ENCODE assay signal across 36 cellular contexts in the genomic region with DNA sequence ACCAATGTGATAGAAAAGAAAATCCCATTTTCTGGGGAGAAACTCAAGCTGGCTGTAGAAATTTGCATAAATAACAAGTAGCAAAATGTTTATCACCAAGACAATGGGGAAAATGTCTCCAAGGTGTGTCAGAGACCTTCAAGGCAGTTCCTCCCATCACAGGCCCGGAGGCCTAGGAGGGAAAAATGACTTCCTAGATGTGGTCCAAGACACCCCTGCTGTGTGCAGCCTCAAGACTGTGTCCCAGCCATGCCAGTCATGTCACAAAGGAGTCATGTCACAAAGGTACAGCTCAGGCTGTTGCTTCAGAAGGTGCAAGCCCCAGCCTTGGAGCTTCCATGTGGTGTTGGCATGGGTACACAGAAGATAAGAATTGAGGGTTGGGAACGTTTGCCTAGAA. TPM values are rescaled to one million over a fixed set of nuclear protein-coding genes. Genes with fewer than 3 reads are reported as not detected.
"Had no signal": no experiment of that assay in that cellular context is flagged by ENCODE, and none has a peak within 500 bp of the region (broad histone marks: within the 10 kb centered on the region; RNA-seq: fewer than 3 reads in every experiment).

No MANE protein-coding gene starts in this region.

- H3K36me3 ChIP-seq: adrenal gland, ascending aorta, brain microvascular endothelial cell, breast epithelium, cardiac muscle cell had no signal

- H3K4me1 ChIP-seq: adrenal gland, ascending aorta, body of pancreas, breast epithelium had no signal

- FAIRE-seq: astrocyte, bronchial epithelial cell had no signal

- H3K27me3 ChIP-seq: adrenal gland, ascending aorta, body of pancreas, brain microvascular endothelial cell, breast epithelium had no signal

- H3K9me3 ChIP-seq: adrenal gland, ascending aorta, body of pancreas had no signal

- ATAC-seq: activated naive CD4-positive, alpha-beta T cell treated with anti-CD3 and anti-CD28 coated beads, Interleukin-2, amount 50 U/mL, for 72 hours; activated naive CD8-positive, alpha-beta T cell treated with anti-CD3 and anti-CD28 coated beads, Interleukin-2, amount 50 U/mL, for 24 hours; activated T-cell treated with anti-CD3 and anti-CD28 coated beads, Interleukin-2, amount 50 U/mL, for 4 hours; activated T-cell treated with anti-CD3 and anti-CD28 coated beads, Interleukin-2, amount 50 U/mL, for 72 hours; activated T-helper 17 cell treated with anti-CD3 and anti-CD28 coated beads, Interleukin-2, amount 50 U/mL, for 72 hours; body of pancreas had no signal

- H3K4me3 ChIP-seq: adrenal gland, ascending aorta, body of pancreas, breast epithelium, cardiac muscle cell had no signal

- DNase-seq: activated effector memory CD4-positive, alpha-beta T cell treated with anti-CD3 and anti-CD28 coated beads, Interleukin-2, amount 50 U/mL, for 16 hours; activated effector memory CD4-positive, alpha-beta T cell treated with Interleukin-2 at 50 U/mL for 16 hours; activated gamma-delta T cell; activated gamma-delta T cell treated with Interleukin-2 at 50 U/mL for 16 hours; activated naive CD4-positive, alpha-beta T cell; activated naive CD4-positive, alpha-beta T cell treated with anti-CD3 and anti-CD28 coated beads for 36 hours; activated naive CD4-positive, alpha-beta T cell treated with anti-CD3 and anti-CD28 coated beads, Interleukin-2, amount 10 ng/mL, durations not matched to agents 7 days and 5 days; activated naive CD4-positive, alpha-beta T cell treated with anti-CD3 and anti-CD28 coated beads, Interleukin-2, amount 50 U/mL, for 16 hours; activated naive CD4-positive, alpha-beta T cell treated with Interleukin-2 at 50 U/mL for 16 hours; activated naive CD8-positive, alpha-beta T cell treated with anti-CD3 and anti-CD28 coated beads for 36 hours; activated naive CD8-positive, alpha-beta T cell treated with anti-CD3 and anti-CD28 coated beads, Interleukin-2, amount 10 ng/mL, durations not matched to agents 7 days and 5 days; activated naive CD8-positive, alpha-beta T cell treated with anti-CD3 and anti-CD28 coated beads, Interleukin-2, amount 50 U/mL, for 24 hours; activated T-cell treated with anti-CD3 and anti-CD28 coated beads, Interleukin-2, amount 50 U/mL, for 1 hour; activated T-cell treated with anti-CD3 and anti-CD28 coated beads, Interleukin-2, amount 50 U/mL, for 24 hours; activated T-cell treated with anti-CD3 and anti-CD28 coated beads, Interleukin-2, amount 50 U/mL, for 4 hours; activated T-cell treated with anti-CD3 and anti-CD28 coated beads, Interleukin-2, amount 50 U/mL, for 48 hours; activated T-cell treated with anti-CD3 and anti-CD28 coated beads, Interleukin-2, amount 50 U/mL, for 72 hours; adrenal gland; amniotic stem cell; amygdala; anterior cingulate cortex; aorta; body of pancreas; brain microvascular endothelial cell; caudate nucleus; central memory CD4-positive, alpha-beta T cell; cerebellar nuclear complex had no signal

- H3K27ac ChIP-seq: adrenal gland, ascending aorta, body of pancreas, brain microvascular endothelial cell, breast epithelium, cardiac muscle cell had no signal

RNA-seq across cellular contexts. Expression of gene THSD7A, which starts 33.7 kb away (rescaled TPM):
- total RNA-seq: activated naive CD4-positive, alpha-beta T cell treated with anti-CD3 and anti-CD28 coated beads for 36 hours; activated naive CD8-positive, alpha-beta T cell treated with anti-CD3 and anti-CD28 coated beads for 36 hours; activated naive CD8-positive, alpha-beta T cell treated with anti-CD3 and anti-CD28 coated beads, Interleukin-2, amount 10 ng/mL, durations not matched to agents 7 days and 5 days; activated T-cell treated with anti-CD3 and anti-CD28 coated beads, Interleukin-2, amount 50 U/mL, for 4 hours; activated T-cell treated with anti-CD3 and anti-CD28 coated beads, Interleukin-2, amount 50 U/mL, for 72 hours; activated T-helper 1 cell treated with anti-CD3 and anti-CD28 coated beads, Interleukin-12 subunit alpha, Interleukin-12 subunit beta, Interleukin-2, Interleukin-4 antibody, amounts not matched to agents 30 ng/mL and 10 ng/mL and 1 ng/mL, durations not matched to agents 14 hours and 24 hours and 36 hours; activated T-helper 2 cell treated with anti-CD3 and anti-CD28 coated beads, Interferon-gamma antibody, Interleukin-2, Interleukin-4, amounts not matched to agents 10 μg/mL and 5 μg/mL and 100 μg/mL, durations not matched to agents 14 hours and 24 hours and 36 hours had no signal
